16 cellular contexts compared by ENCODE assay signal in the genomic region with DNA sequence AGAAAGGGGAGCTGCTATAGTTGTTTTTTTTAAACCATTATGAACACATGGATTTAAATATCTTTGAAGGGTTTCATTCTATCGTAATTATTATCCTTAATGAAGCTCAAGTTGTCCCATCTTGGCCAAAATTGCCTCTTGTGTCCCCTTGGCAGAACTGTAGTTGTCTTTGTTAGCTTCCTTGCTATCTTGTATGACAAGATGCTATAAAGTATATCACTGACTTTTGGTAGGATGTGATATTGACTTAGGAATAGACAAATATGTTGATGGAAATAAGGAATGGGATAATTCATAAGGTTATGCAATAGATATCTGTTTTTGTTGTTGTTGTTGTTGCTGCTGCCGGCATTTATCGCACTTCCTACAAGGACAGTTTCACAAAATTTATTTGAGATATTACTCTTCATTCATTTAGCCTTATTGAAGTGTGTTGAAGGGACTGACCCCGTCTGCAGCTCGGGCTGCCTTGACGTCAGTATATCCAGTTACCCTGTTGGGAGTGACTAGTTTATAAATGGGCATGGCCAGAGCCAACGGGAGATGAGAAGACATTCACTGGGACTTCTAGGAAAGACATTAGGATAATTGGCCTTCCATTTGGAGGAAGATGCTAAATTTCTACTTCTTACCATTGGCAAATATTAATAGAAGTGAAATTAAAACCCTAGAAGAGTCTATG.
"Had no signal": no experiment of that assay in that cellular context is flagged by ENCODE, and none has a peak within 500 bp of the region (broad histone marks: within the 10 kb centered on the region; RNA-seq: fewer than 3 reads in every experiment).

No MANE protein-coding gene starts in this region.

- H3K4me1 ChIP-seq: left ventricle myocardium inferior, tibial artery, vagina had no signal

- H3K36me3 ChIP-seq: left ventricle myocardium inferior, tibial artery, vagina had no signal

- H3K27me3 ChIP-seq: tibial artery, vagina had no signal

- DNase-seq: activated CD4-positive, alpha-beta T cell treated with anti-CD3 and anti-CD28 coated beads, Interleukin-2, amount 50 U/mL, for 48 hours; activated CD4-positive, CD25-positive, alpha-beta regulatory T cell treated with anti-CD3 and anti-CD28 coated beads, Interleukin-2, amount 50 U/mL, for 72 hours; activated naive CD4-positive, alpha-beta T cell treated with anti-CD3 and anti-CD28 coated beads for 36 hours; activated naive CD8-positive, alpha-beta T cell treated with anti-CD3 and anti-CD28 coated beads, Interleukin-2, amount 50 U/mL, for 24 hours; aorta; endodermal cell; hippocampal formation; left ventricle myocardium inferior; mucosa of descending colon; naive thymus-derived CD4-positive, alpha-beta T cell; stimulated activated CD4-positive, alpha-beta T cell treated with anti-CD3 and anti-CD28 coated beads, Interleukin-2, amount 100 ng/mL, for 48 hours; stimulated activated naive B cell treated with anti-CD40 and anti-IgM and Interleukin-4, amounts not matched to agents 10 μg/mL and 1 μg/mL and 100 μg/mL, for 72 hours; T-helper 9 cell; tibial artery had no signal

- H3K9me3 ChIP-seq: left ventricle myocardium inferior, mucosa of descending colon, tibial artery, vagina had no signal

- H3K27me3 Mint-ChIP-seq: activated naive CD8-positive, alpha-beta T cell treated with anti-CD3 and anti-CD28 coated beads, Interleukin-2, amount 50 U/mL, for 24 hours; naive thymus-derived CD4-positive, alpha-beta T cell; stimulated activated naive B cell treated with anti-CD40 and anti-IgM and Interleukin-4, amounts not matched to agents 10 μg/mL and 1 μg/mL and 100 μg/mL, for 72 hours had no signal

- H3K4me3 ChIP-seq: left ventricle myocardium inferior, mucosa of descending colon, tibial artery, vagina had no signal

- H3K4me1 Mint-ChIP-seq: activated naive CD8-positive, alpha-beta T cell treated with anti-CD3 and anti-CD28 coated beads, Interleukin-2, amount 50 U/mL, for 24 hours; stimulated activated naive B cell treated with anti-CD40 and anti-IgM and Interleukin-4, amounts not matched to agents 10 μg/mL and 1 μg/mL and 100 μg/mL, for 72 hours had no signal

- ATAC-seq: activated naive CD8-positive, alpha-beta T cell treated with anti-CD3 and anti-CD28 coated beads, Interleukin-2, amount 50 U/mL, for 24 hours; naive thymus-derived CD4-positive, alpha-beta T cell; stimulated activated naive B cell treated with anti-CD40 and anti-IgM and Interleukin-4, amounts not matched to agents 10 μg/mL and 1 μg/mL and 100 μg/mL, for 72 hours had no signal

- H3K4me3 Mint-ChIP-seq: activated naive CD4-positive, alpha-beta T cell treated with anti-CD3 and anti-CD28 coated beads for 36 hours; activated naive CD8-positive, alpha-beta T cell treated with anti-CD3 and anti-CD28 coated beads, Interleukin-2, amount 50 U/mL, for 24 hours; endodermal cell; naive thymus-derived CD4-positive, alpha-beta T cell; stimulated activated naive B cell treated with anti-CD40 and anti-IgM and Interleukin-4, amounts not matched to agents 10 μg/mL and 1 μg/mL and 100 μg/mL, for 72 hours had no signal

- H3K9me3 Mint-ChIP-seq: activated naive CD4-positive, alpha-beta T cell treated with anti-CD3 and anti-CD28 coated beads for 36 hours; activated naive CD8-positive, alpha-beta T cell treated with anti-CD3 and anti-CD28 coated beads, Interleukin-2, amount 50 U/mL, for 24 hours; activated T-helper 2 cell treated with anti-CD3 and anti-CD28 coated beads, Interferon-gamma antibody, Interleukin-2, Interleukin-4, amounts not matched to agents 10 μg/mL and 5 μg/mL and 100 μg/mL, durations not matched to agents 14 hours and 24 hours and 36 hours; stimulated activated naive B cell treated with anti-CD40 and anti-IgM and Interleukin-4, amounts not matched to agents 10 μg/mL and 1 μg/mL and 100 μg/mL, for 72 hours had no signal

- H3K27ac Mint-ChIP-seq: activated naive CD4-positive, alpha-beta T cell treated with anti-CD3 and anti-CD28 coated beads for 36 hours; activated naive CD8-positive, alpha-beta T cell treated with anti-CD3 and anti-CD28 coated beads, Interleukin-2, amount 50 U/mL, for 24 hours; activated T-helper 2 cell treated with anti-CD3 and anti-CD28 coated beads, Interferon-gamma antibody, Interleukin-2, Interleukin-4, amounts not matched to agents 10 μg/mL and 5 μg/mL and 100 μg/mL, durations not matched to agents 14 hours and 24 hours and 36 hours; endodermal cell; naive thymus-derived CD4-positive, alpha-beta T cell; stimulated activated naive B cell treated with anti-CD40 and anti-IgM and Interleukin-4, amounts not matched to agents 10 μg/mL and 1 μg/mL and 100 μg/mL, for 72 hours had no signal
